Comparison of ENCODE assay signal across 32 cellular contexts in genomic region chr6:130693944-130694343, GRCh38.
"Had no signal": no experiment of that assay in that cellular context is flagged by ENCODE, and none has a peak within 500 bp of the region (broad histone marks: within the 10 kb centered on the region; RNA-seq: fewer than 3 reads in every experiment).

No MANE protein-coding gene starts in this region.

- H3K9me3 Mint-ChIP-seq: natural killer cell, type B pancreatic cell had no signal

- H3K4me1 Mint-ChIP-seq: natural killer cell had no signal

- H3K27ac Mint-ChIP-seq: activated CD4-positive, alpha-beta memory T cell treated with anti-CD3 and anti-CD28 coated beads for 36 hours; activated CD4-positive, alpha-beta T cell treated with anti-CD3 and anti-CD28 coated beads, Interleukin-2, amount 10 ng/mL, durations not matched to agents 24 days and 14 days; activated naive CD8-positive, alpha-beta T cell treated with anti-CD3 and anti-CD28 coated beads for 36 hours; activated T-helper 2 cell treated with anti-CD3 and anti-CD28 coated beads, Interferon-gamma antibody, Interleukin-2, Interleukin-4, amounts not matched to agents 10 μg/mL and 5 μg/mL and 100 μg/mL, durations not matched to agents 14 hours and 24 hours and 36 hours; natural killer cell; neural progenitor cell; stimulated activated naive CD8-positive, alpha-beta T cell treated with anti-CD3 and anti-CD28 coated beads, Interleukin-15, Interleukin-2, amounts not matched to agents 100 ng/mL and 50 ng/mL, for 24 hours; type B pancreatic cell had no signal

- H3K36me3 ChIP-seq: adrenal gland, esophagus squamous epithelium, heart right ventricle, lower lobe of right lung, neural progenitor cell, thoracic aorta, vagina had no signal

- H3K4me1 ChIP-seq: body of pancreas, heart right ventricle, parathyroid adenoma, vagina had no signal

- H3K79me2 ChIP-seq: parathyroid adenoma had no signal

- H3K4me3 Mint-ChIP-seq: activated CD4-positive, alpha-beta memory T cell treated with anti-CD3 and anti-CD28 coated beads for 36 hours; activated CD4-positive, alpha-beta T cell treated with anti-CD3 and anti-CD28 coated beads, Interleukin-2, amount 10 ng/mL, durations not matched to agents 24 days and 14 days; activated naive CD8-positive, alpha-beta T cell treated with anti-CD3 and anti-CD28 coated beads for 36 hours; activated T-cell treated with anti-CD3 and anti-CD28 coated beads, Interleukin-2, amount 50 U/mL, for 4 hours; natural killer cell; neural progenitor cell; stimulated activated naive CD8-positive, alpha-beta T cell treated with anti-CD3 and anti-CD28 coated beads, Interleukin-15, Interleukin-2, amounts not matched to agents 100 ng/mL and 50 ng/mL, for 24 hours; type B pancreatic cell had no signal

- H3K9ac ChIP-seq: neural progenitor cell, parathyroid adenoma had no signal

- H2AFZ ChIP-seq: neural progenitor cell, parathyroid adenoma had no signal

- H3K27ac ChIP-seq: adrenal gland, body of pancreas, epithelial cell of prostate, esophagus squamous epithelium, heart right ventricle, lower lobe of right lung, neural progenitor cell, parathyroid adenoma, thoracic aorta, vagina had no signal

- H3K27me3 ChIP-seq: adrenal gland, body of pancreas, esophagus squamous epithelium, neural progenitor cell, vagina had no signal

- H3K4me2 ChIP-seq: neural progenitor cell had no signal

- H3K9me3 ChIP-seq: adrenal gland, body of pancreas, esophagus squamous epithelium, heart right ventricle, lower lobe of right lung, thoracic aorta, vagina had no signal

- ATAC-seq: body of pancreas, heart right ventricle, left lobe of liver, lower lobe of right lung, natural killer cell, right cardiac atrium had no signal

- H3K36me3 Mint-ChIP-seq: activated CD4-positive, alpha-beta memory T cell treated with anti-CD3 and anti-CD28 coated beads for 36 hours; natural killer cell; neural progenitor cell; type B pancreatic cell had no signal

- H3K4me3 ChIP-seq: adrenal gland, body of pancreas, esophagus squamous epithelium, heart right ventricle, lower lobe of right lung, neural progenitor cell, thoracic aorta, vagina had no signal

- H3K27me3 Mint-ChIP-seq: activated CD4-positive, alpha-beta memory T cell treated with anti-CD3 and anti-CD28 coated beads for 36 hours; activated CD4-positive, alpha-beta T cell treated with anti-CD3 and anti-CD28 coated beads, Interleukin-2, amount 10 ng/mL, durations not matched to agents 24 days and 14 days; activated naive CD8-positive, alpha-beta T cell treated with anti-CD3 and anti-CD28 coated beads for 36 hours; stimulated activated naive CD8-positive, alpha-beta T cell treated with anti-CD3 and anti-CD28 coated beads, Interleukin-15, Interleukin-2, amounts not matched to agents 100 ng/mL and 50 ng/mL, for 24 hours had no signal

- DNase-seq: activated CD4-positive, alpha-beta memory T cell treated with anti-CD3 and anti-CD28 coated beads for 36 hours; activated CD4-positive, alpha-beta T cell treated with anti-CD3 and anti-CD28 coated beads, Interleukin-2, amount 10 ng/mL, durations not matched to agents 24 days and 14 days; activated CD4-positive, CD25-positive, alpha-beta regulatory T cell treated with anti-CD3 and anti-CD28 coated beads, Interleukin-2, amount 50 U/mL, for 72 hours; activated naive CD4-positive, alpha-beta T cell; activated naive CD8-positive, alpha-beta T cell treated with anti-CD3 and anti-CD28 coated beads for 36 hours; activated T-cell treated with anti-CD3 and anti-CD28 coated beads, Interleukin-2, amount 50 U/mL, for 4 hours; adrenal gland; aorta; body of pancreas; dermis blood vessel endothelial cell; effector CD4-positive, alpha-beta T cell; esophagus squamous epithelium; foreskin melanocyte; heart right ventricle; kidney glomerular epithelial cell; lower lobe of right lung; mesenchymal stem cell; natural killer cell; occipital lobe; right cardiac atrium; stimulated activated CD4-positive, alpha-beta T cell treated with anti-CD3 and anti-CD28 coated beads, Interleukin-12 subunit alpha, Interleukin-12 subunit beta, amount 100 ng/mL, for 4 hours; stimulated activated CD4-positive, alpha-beta T cell treated with anti-CD3 and anti-CD28 coated beads, Interleukin-4, amount 100 ng/mL, for 1 hour; T-helper 1 cell had no signal
